ENCODE assay signal across 21 cellular contexts in genomic region chr22:21455334-21456089, GRCh38. TPM values are rescaled to one million over a fixed set of nuclear protein-coding genes. Genes with fewer than 3 reads are reported as not detected.
DNase-seq lines count a peak whose midpoint lies in the region; ATAC-seq and TF ChIP-seq lines count a peak whose summit lies in the region.
"Had no signal": no experiment of that assay in that cellular context is flagged by ENCODE, and none has a peak within 500 bp of the region (broad histone marks: within the 10 kb centered on the region; RNA-seq: fewer than 3 reads in every experiment).

No MANE protein-coding gene starts in this region.

- H3K27me3 ChIP-seq in Caco-2 (replicated peaks; ENCODE audit: control insufficient read depth, insufficient read depth, low read length) = no peaks in the 10 kb centered on the region
- no peaks in the 10 kb centered on the region for H3K27me3 ChIP-seq in right atrium auricular region
- H3K27me3 ChIP-seq: ovary had no signal

- no peak overlapping the region for H3K27ac ChIP-seq in HEK293 (ENCODE audit: extremely low read depth, low read depth, low read length)
- H3K27ac ChIP-seq in right atrium auricular region = no peak overlapping the region
- H3K27ac ChIP-seq in substantia nigra (ENCODE audit: low read depth, low read length, poor library complexity, severe bottlenecking) = no peak overlapping the region
- H3K27ac ChIP-seq: ovary, skin epidermis had no signal

- no peaks in the 10 kb centered on the region for H3K27me3 Mint-ChIP-seq in Caco-2 (ENCODE audit: insufficient read depth, unreplicated experiment)
- no peaks in the 10 kb centered on the region for H3K27me3 Mint-ChIP-seq in osteocyte (ENCODE audit: unreplicated experiment)
- no peaks in the 10 kb centered on the region for H3K27me3 Mint-ChIP-seq in effector memory CD8-positive, alpha-beta T cell
- H3K27me3 Mint-ChIP-seq: B cell had no signal

- POLR2A ChIA-PET in Caco-2 (lab: Charles Lee) (no interaction called here), HEK293 (lab: Yijun Ruan, JAX) (no interaction called here)

- H3K36me3 Mint-ChIP-seq in Caco-2 (ENCODE audit: insufficient read depth, unreplicated experiment) = peaks cover 41% of the 10 kb centered on the region
- H3K36me3 Mint-ChIP-seq in osteocyte (ENCODE audit: unreplicated experiment) = no peaks in the 10 kb centered on the region
- peaks cover 3% of the 10 kb centered on the region for H3K36me3 Mint-ChIP-seq in effector memory CD8-positive, alpha-beta T cell (ENCODE audit: insufficient read depth)

- DNase-seq in Caco-2 (no peak), right atrium auricular region (ENCODE audit: low spot score) (peak; percentile 53), osteocyte (ENCODE audit: extremely low spot score, unreplicated experiment) (peak; percentile 73), SKM-1 treated with dmso at 0.1 percent for 144 hours (lab: John Stamatoyannopoulos, UW; ENCODE audit: unreplicated experiment) (no peak), substantia nigra (lab: John Stamatoyannopoulos, UW) (no peak)
- DNase-seq in effector memory CD8-positive, alpha-beta T cell = no peak
- DNase-seq: activated gamma-delta T cell treated with Interleukin-2 at 50 U/mL for 16 hours; amygdala; caudate nucleus; COR-L47; effector memory CD4-positive, alpha-beta T cell; HCEC 1CT; NCI-H1930; NCI-H446 treated with DMSO at 0.1 percent for 48 hours; SIG-M5; stimulated activated CD4-positive, alpha-beta T cell treated with anti-CD3 and anti-CD28 coated beads, Interleukin-4, amount 100 ng/mL, for 24 hours had no signal

- peaks cover 12% of the 10 kb centered on the region for H3K4me1 Mint-ChIP-seq in Caco-2 (ENCODE audit: low read depth, unreplicated experiment)
- H3K4me1 Mint-ChIP-seq in osteocyte (ENCODE audit: unreplicated experiment) = peaks cover 6% of the 10 kb centered on the region
- peaks cover 0 to 2% of the 10 kb centered on the region in 2 donors for H3K4me1 Mint-ChIP-seq in effector memory CD8-positive, alpha-beta T cell (ENCODE audit: low read depth in 2 of 2)
- H3K4me1 Mint-ChIP-seq: B cell had no signal

- no peak overlapping the region for H3K4me3 Mint-ChIP-seq in Caco-2 (ENCODE audit: unreplicated experiment)
- H3K4me3 Mint-ChIP-seq in osteocyte (ENCODE audit: unreplicated experiment) = no peak overlapping the region
- H3K4me3 Mint-ChIP-seq in effector memory CD8-positive, alpha-beta T cell = no peak overlapping the region
- H3K4me3 Mint-ChIP-seq: B cell had no signal

- H3K9me3 Mint-ChIP-seq in Caco-2 (ENCODE audit: unreplicated experiment) (no peaks in the 10 kb centered on the region), osteocyte (ENCODE audit: unreplicated experiment) (no peaks in the 10 kb centered on the region)
- no peaks in the 10 kb centered on the region for H3K9me3 Mint-ChIP-seq in effector memory CD8-positive, alpha-beta T cell

- H3K36me3 ChIP-seq in Caco-2 (ENCODE audit: control insufficient read depth, insufficient read depth, low read length) (no peaks in the 10 kb centered on the region; the same call in 1 of the 2 replicates), HEK293 (ENCODE audit: control insufficient read depth in 2 of 2, insufficient read depth in 1 of 2, low read length in 2 of 2) (no peaks in the 10 kb centered on the region), right atrium auricular region (no peaks in the 10 kb centered on the region)
- H3K36me3 ChIP-seq: ovary had no signal

- CTCF ChIA-PET in Caco-2 (lab: Charles Lee) (interaction anchor here (1.8 kb wide), 1 partner anchor 7 kb away, joined by 5 read pairs; no protein-coding TSS in a partner anchor), HEK293 (lab: Yijun Ruan, JAX) (interaction anchor here (0.6 to 1.1 kb wide), 2 partner anchors 188 to 1404 kb away, joined by 3 read pairs; no protein-coding TSS in a partner anchor)

- TF ChIP-seq CTCF in Caco-2 (IDR thresholded peaks at IDR 0.05; ENCODE audit: insufficient read depth in 1 of 2, low read depth in 1 of 2, low read length in 1 of 2, severe bottlenecking in 1 of 2, unreplicated experiment in 1 of 2) (no peak), HEK293 (tag by site-specific recombination; IDR thresholded peaks at IDR 0.05) (no peak), right atrium auricular region (IDR thresholded peaks at IDR 0.05) (no peak), osteocyte (IDR thresholded peaks at IDR 0.05) (no peak)

- intact Hi-C loops in Caco-2 (cut with micrococcal nuclease; ENCODE audit: unreplicated experiment) = no loop called here

- no peak for ATAC-seq in GM21825 (IDR thresholded peaks at IDR 0.05; ENCODE audit: unreplicated experiment)
- no peak for ATAC-seq in effector memory CD8-positive, alpha-beta T cell (replicated peaks)

- H3K4me1 ChIP-seq in Caco-2 (peaks cover 14% of the 10 kb centered on the region), HEK293 (ENCODE audit: control insufficient read depth, insufficient read depth, low read length) (no peaks in the 10 kb centered on the region), right atrium auricular region (no peaks in the 10 kb centered on the region)

- H3K9me3 ChIP-seq in Caco-2 (no peaks in the 10 kb centered on the region), HEK293 (ENCODE audit: control insufficient read depth, insufficient read depth, low read depth, low read length) (no peaks in the 10 kb centered on the region), right atrium auricular region (no peaks in the 10 kb centered on the region)
- H3K9me3 ChIP-seq: ovary had no signal

- H3K4me3 ChIP-seq in Caco-2 (ENCODE audit: low read depth, low read length) (no peak overlapping the region), HEK293 (ENCODE audit: low read depth, low read length) (no peak overlapping the region), right atrium auricular region (no peak overlapping the region)
- H3K4me3 ChIP-seq: ovary, skin epidermis had no signal

- no TSS peak for BruUV-seq in Caco-2 (replicated peaks; lab: Mats Ljungman, UMichigan)

- H3K27ac Mint-ChIP-seq in Caco-2 (ENCODE audit: unreplicated experiment) (peak overlapping the region; percentile 59), osteocyte (ENCODE audit: unreplicated experiment) (no peak overlapping the region)
- no peak overlapping the region for H3K27ac Mint-ChIP-seq in effector memory CD8-positive, alpha-beta T cell
- H3K27ac Mint-ChIP-seq: B cell had no signal

TF ChIP-seq in HEK293, 187 proteins besides CTCF, POLR2A, EP300 and RAD21:
- no peak for TF ChIP-seq ZNF626 (tag by site-specific recombination; IDR thresholded peaks at IDR 0.05)
- peak; percentile 95 for TF ChIP-seq ZIC2 (tag by site-specific recombination; IDR thresholded peaks at IDR 0.05)
- TF ChIP-seq ZFHX2 (tag by site-specific recombination; conservative IDR thresholded peaks at IDR 0.05) = 0 out of 2 replicates have a peak, but pooled peaks have one; percentile 7
- no peak for TF ChIP-seq ZNF280C (tag by site-specific recombination; IDR thresholded peaks at IDR 0.05)
- TF ChIP-seq ZNF138 (tag by site-specific recombination; IDR thresholded peaks at IDR 0.05; ENCODE audit: borderline replicate concordance) = no peak
- TF ChIP-seq ZNF184 (tag by site-specific recombination; IDR thresholded peaks at IDR 0.05) = no peak
- peak; percentile 36; the same call in 1 of the 2 replicates for TF ChIP-seq GLIS2 (tag by site-specific recombination; IDR thresholded peaks at IDR 0.05)
- peak; percentile 99 for TF ChIP-seq GLIS1 (tag by site-specific recombination; IDR thresholded peaks at IDR 0.05)

RNA-seq across cellular contexts. Expression of gene TMEM191C, which starts 11.7 kb away (rescaled TPM):
- total RNA-seq in Caco-2 (2022) = 7.5 and 8.5 TPM in 2 replicates
- 1 to 10 TPM; 1.3 TPM for total RNA-seq in right atrium auricular region
- total RNA-seq in osteocyte = 1.2 and 2.1 TPM in 2 replicates

RNA-seq across cellular contexts. Expression of gene HIC2, which starts 38.3 kb away (rescaled TPM):
- 45.8 and 48.4 TPM in 2 replicates for total RNA-seq in Caco-2 (2022)
- total RNA-seq in right atrium auricular region = 1 to 10 TPM; 1.8 to 3.3 TPM
- total RNA-seq in osteocyte = 5.2 and 5.7 TPM in 2 replicates

Comparison
In these comparisons a context has a peak if more than half of its experiments do, and no peak if none do; other contexts are left out.
1. DNase-seq: peak in right atrium auricular region (single experiment) and osteocyte (single experiment); none in Caco-2 (0 of 2), SKM-1 treated with dmso at 0.1 percent for 144 hours (single experiment), substantia nigra (0 of 49) and effector memory CD8-positive, alpha-beta T cell (0 of 3).